ENCODE assay signal across 1 cellular context in genomic region chr11:64125676-64126075, GRCh38.
TF ChIP-seq lines count a peak whose summit lies in the region.

No MANE protein-coding gene starts in this region.

TF ChIP-seq in IMR-90, 13 proteins besides CTCF, POLR2A, EP300 and RAD21 (continued from another document):
- TF ChIP-seq, protein P1, sequence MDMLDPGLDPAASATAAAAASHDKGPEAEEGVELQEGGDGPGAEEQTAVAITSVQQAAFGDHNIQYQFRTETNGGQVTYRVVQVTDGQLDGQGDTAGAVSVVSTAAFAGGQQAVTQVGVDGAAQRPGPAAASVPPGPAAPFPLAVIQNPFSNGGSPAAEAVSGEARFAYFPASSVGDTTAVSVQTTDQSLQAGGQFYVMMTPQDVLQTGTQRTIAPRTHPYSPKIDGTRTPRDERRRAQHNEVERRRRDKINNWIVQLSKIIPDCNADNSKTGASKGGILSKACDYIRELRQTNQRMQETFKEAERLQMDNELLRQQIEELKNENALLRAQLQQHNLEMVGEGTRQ (IDR thresholded peaks at IDR 0.05; ENCODE audit: low read depth, low read length) = no peak
- TF ChIP-seq MAFK (IDR thresholded peaks at IDR 0.05; ENCODE audit: low read depth, low read length) (no peak), NFE2L2 (IDR thresholded peaks at IDR 0.05; ENCODE audit: low read depth, low read length) (no peak), FOS (IDR thresholded peaks at IDR 0.05; ENCODE audit: low read depth, low read length) (no peak), MAZ (IDR thresholded peaks at IDR 0.05; ENCODE audit: borderline replicate concordance, low read depth, low read length) (no peak), CHD1 (IDR thresholded peaks at IDR 0.05; ENCODE audit: low read depth, low read length) (no peak), CEBPB (IDR thresholded peaks at IDR 0.05; ENCODE audit: low read depth, low read length) (no peak), SMC3 (IDR thresholded peaks at IDR 0.05; ENCODE audit: low read depth, low read length) (no peak)
- TF ChIP-seq, protein P2, sequence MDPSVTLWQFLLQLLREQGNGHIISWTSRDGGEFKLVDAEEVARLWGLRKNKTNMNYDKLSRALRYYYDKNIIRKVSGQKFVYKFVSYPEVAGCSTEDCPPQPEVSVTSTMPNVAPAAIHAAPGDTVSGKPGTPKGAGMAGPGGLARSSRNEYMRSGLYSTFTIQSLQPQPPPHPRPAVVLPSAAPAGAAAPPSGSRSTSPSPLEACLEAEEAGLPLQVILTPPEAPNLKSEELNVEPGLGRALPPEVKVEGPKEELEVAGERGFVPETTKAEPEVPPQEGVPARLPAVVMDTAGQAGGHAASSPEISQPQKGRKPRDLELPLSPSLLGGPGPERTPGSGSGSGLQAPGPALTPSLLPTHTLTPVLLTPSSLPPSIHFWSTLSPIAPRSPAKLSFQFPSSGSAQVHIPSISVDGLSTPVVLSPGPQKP (IDR thresholded peaks at IDR 0.05; ENCODE audit: borderline replicate concordance, low read depth, low read length) = no peak
